ENCODE assay signal across 1 cellular context in the genomic region with DNA sequence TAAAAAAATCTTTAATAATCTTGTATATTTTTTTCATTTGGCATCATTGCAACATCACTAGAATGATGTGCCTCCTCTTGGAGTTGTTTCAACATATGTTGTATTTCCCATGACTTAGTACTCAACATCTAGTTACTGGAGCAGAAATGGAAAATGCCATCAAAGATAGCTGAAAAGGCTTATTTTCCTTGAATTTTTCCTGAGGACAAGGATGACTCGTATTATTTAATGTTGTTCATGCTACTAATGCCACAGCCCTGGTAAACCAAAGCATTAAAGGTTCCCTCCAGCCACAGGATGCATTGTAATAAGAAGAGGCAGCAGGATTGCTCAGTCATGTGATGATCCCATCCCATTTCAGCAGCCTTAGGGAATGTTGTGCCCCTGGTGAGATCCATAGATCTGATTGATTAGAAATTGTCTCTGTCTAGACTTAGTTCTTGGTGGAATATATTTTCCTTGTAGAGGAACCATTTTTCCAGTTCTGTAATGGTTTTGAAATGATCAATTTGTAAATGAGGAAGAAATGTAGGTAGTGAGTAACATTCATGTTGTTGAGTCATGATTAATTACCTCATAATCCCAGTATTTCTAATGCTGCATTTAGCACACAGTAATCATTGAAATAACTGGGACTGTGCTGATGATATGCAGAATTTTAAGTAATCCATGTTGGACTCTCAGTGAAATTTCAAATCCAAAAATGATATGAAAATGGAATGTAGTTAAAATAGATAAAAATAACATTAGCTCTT.
A peak's percentile ranks its signal among the peaks of the same experiment; 100 is the strongest.
TF ChIP-seq lines count a peak whose summit lies in the region.

No MANE protein-coding gene starts in this region.

TF ChIP-seq in IMR-90, 13 proteins besides CTCF, POLR2A, EP300 and RAD21:
- TF ChIP-seq MXI1 (IDR thresholded peaks at IDR 0.05; ENCODE audit: borderline replicate concordance, low read depth, low read length) (no peak), CEBPB (IDR thresholded peaks at IDR 0.05; ENCODE audit: low read depth, low read length) (peak; percentile 57)
